Comparison of ENCODE assay signal across 8 cellular contexts in the genomic region with DNA sequence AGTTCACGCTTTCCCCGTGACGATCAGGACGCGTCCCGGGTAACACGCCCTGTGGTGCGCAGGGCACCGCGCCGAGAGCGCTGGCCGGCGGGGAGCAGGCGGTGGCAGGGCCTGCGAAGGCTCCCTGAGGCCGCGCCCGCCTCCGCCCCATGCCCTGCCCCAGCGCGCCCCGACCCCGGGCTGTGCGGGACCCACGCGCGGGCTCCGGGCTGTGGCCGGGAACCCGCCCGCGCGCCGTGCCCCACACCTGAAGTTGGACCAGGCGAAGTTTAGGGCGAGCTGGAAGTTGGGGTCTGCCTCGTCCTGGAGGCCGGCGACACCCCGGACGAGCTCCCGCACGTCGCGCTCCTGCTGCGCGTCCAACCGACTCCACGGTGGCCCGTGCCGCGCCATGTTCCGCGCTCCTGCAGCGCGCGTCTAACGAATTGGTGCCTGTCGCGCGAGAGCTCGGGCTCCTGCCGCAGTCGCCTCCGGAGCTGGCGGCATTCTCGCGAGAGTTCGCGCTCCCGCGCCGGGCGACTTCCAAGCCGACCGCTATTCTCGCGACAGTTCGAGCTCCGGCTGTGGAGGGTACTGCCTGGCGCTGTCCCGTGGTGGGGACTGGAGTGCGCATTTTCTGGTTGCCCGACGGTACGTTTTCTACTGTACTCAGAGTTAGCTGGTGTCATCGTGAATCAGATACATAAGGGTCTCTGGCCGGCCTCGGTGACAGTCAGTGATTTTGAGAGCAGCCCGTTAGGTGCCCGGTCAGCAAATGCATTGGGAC. TPM values are rescaled to one million over a fixed set of nuclear protein-coding genes. Genes with fewer than 3 reads are reported as not detected.
DNase-seq lines count a peak whose midpoint lies in the region; ATAC-seq and TF ChIP-seq lines count a peak whose summit lies in the region.

A gene (minus strand): TSS at position 419 of the 766 bp plus-strand sequence. CDS start 26 bp downstream, at position 393.

- DNase-seq in DMS153 (lab: John Stamatoyannopoulos, UW) (peak; percentile 87), HuH-7.5 (ENCODE audit: low spot score) (peak; percentile 90), epithelial cell of esophagus (ENCODE audit: low read depth) (peak; percentile 97)
- peak; percentile 99 for DNase-seq in activated CD8-positive, alpha-beta memory T cell treated with anti-CD3 and anti-CD28 coated beads, Interleukin-2, amount 50 U/mL, for 48 hours
- peak; percentile 95 for DNase-seq in stimulated activated CD8-positive, alpha-beta memory T cell treated with anti-CD3 and anti-CD28 coated beads, Interleukin-2, amount 100 ng/mL, for 48 hours (ENCODE audit: low read depth in 2 of 2)

- peaks cover 13% of the 10 kb centered on the region for H3K79me2 ChIP-seq in OCI-LY3 (ENCODE audit: low read length)

- ATAC-seq in GM21528 (IDR thresholded peaks at IDR 0.05; ENCODE audit: low FRiP score, unreplicated experiment): peak; percentile 95

- peak within 1 kb of the TSS; percentile 44 for H3K27ac ChIP-seq in OCI-LY3 (ENCODE audit: low read length)

- H3K4me3 ChIP-seq in OCI-LY3 (ENCODE audit: low read length) (peak within 1 kb of the TSS; percentile 88), epithelial cell of esophagus (ENCODE audit: low read length) (peak within 1 kb of the TSS; percentile 79), mononuclear cell (ENCODE audit: low read length) (peak within 1 kb of the TSS; percentile 71)

- H3K4me2 ChIP-seq in OCI-LY3 (ENCODE audit: low read length): peak within 1 kb of the TSS; percentile 93

- H3K9ac ChIP-seq in OCI-LY3 (ENCODE audit: low read length): peak within 1 kb of the TSS; percentile 80

- H3K4me1 ChIP-seq in OCI-LY3 (ENCODE audit: low read length) (peaks cover 13% of the 10 kb centered on the region), mononuclear cell (ENCODE audit: insufficient read depth, low read length) (peaks cover 9% of the 10 kb centered on the region)

- H2AFZ ChIP-seq in OCI-LY3 (ENCODE audit: low read depth, low read length): peak within 1 kb of the TSS; percentile 89

- no peaks in the 10 kb centered on the region for H4K20me1 ChIP-seq in OCI-LY3 (ENCODE audit: insufficient read depth, low read length)

- no peaks in the 10 kb centered on the region for H3K9me3 ChIP-seq in OCI-LY3 (ENCODE audit: insufficient read depth, low read length)
- H3K9me3 ChIP-seq in mononuclear cell (ENCODE audit: low read depth, low read length): no peaks in the 10 kb centered on the region

- TF ChIP-seq CTCF in OCI-LY3 (IDR thresholded peaks at IDR 0.05; ENCODE audit: low read depth, low read length) (peak; percentile 11; the same call in 1 of the 2 replicates), epithelial cell of esophagus (IDR thresholded peaks at IDR 0.05; ENCODE audit: insufficient read depth, low read depth, low read length, missing control alignments) (peak; percentile 52)

- H3K36me3 ChIP-seq in OCI-LY3 (replicated peaks; ENCODE audit: low read depth, low read length): peaks cover 5% of the 10 kb centered on the region

- H3K27me3 ChIP-seq in OCI-LY3 (ENCODE audit: low read depth, low read length): no peaks in the 10 kb centered on the region
- no peaks in the 10 kb centered on the region for H3K27me3 ChIP-seq in mononuclear cell (ENCODE audit: insufficient read depth, low read length)

RNA-seq across cellular contexts. Expression of the gene that starts here (rescaled TPM):
- total RNA-seq in mononuclear cell: 37.5 TPM

Comparison
In these comparisons a context has a peak if more than half of its experiments do, and no peak if none do; other contexts are left out.
1. Peak in every context shown above with its lines: DNase-seq, ATAC-seq, H3K4me3 ChIP-seq and H3K27ac ChIP-seq.